Comparison of ENCODE assay signal across 15 cellular contexts in the genomic region with DNA sequence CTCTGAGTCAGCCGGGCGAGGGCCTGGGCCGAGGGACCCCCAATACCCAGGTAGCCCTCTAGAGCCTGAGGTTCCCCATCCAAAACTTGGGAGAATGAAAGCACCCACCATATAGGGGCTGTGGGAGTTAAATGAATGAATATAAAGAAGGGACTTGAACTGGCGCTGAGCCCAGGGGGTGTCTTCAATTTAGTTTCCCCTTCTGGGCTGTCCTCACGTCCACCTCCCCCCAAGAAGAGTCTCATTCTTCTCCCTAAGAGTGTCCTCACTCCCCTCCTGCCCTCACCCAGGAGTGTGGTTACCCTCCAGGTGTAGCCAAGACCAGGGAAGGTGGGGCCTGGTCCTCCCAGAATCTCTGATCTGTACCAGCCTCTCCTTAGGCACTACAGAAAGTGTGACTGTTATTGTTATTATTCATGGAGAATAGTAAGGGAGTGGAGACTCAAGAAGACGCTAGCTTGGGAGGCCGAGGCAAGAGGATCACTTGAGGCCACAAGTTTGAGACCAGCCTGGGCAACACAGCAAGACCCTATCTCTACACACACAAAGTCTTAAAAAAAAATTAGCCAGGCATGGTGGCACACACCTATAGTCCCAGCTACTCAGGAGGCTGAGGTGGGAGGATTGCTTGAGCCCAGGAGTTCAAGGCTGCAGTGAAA. TPM values are rescaled to one million over a fixed set of nuclear protein-coding genes. Genes with fewer than 3 reads are reported as not detected.
A peak's percentile ranks its signal among the peaks of the same experiment; 100 is the strongest.
DNase-seq lines count a peak whose midpoint lies in the region; ATAC-seq and TF ChIP-seq lines count a peak whose summit lies in the region.
"Had no signal": no experiment of that assay in that cellular context is flagged by ENCODE, and none has a peak within 500 bp of the region (broad histone marks: within the 10 kb centered on the region; RNA-seq: fewer than 3 reads in every experiment).

No MANE protein-coding gene starts in this region.

- peak overlapping the region; percentile 25 for H3K27ac Mint-ChIP-seq in activated CD8-positive, alpha-beta memory T cell treated with anti-CD3 and anti-CD28 coated beads, Interleukin-2, amount 10 ng/mL, durations not matched to agents 7 days and 5 days
- no peak overlapping the region for H3K27ac Mint-ChIP-seq in neural crest cell (ENCODE audit: unreplicated experiment)

- TF ChIP-seq CTCF in SU-DHL-6 (IDR thresholded peaks at IDR 0.05; ENCODE audit: insufficient read depth, low read length, poor library complexity, severe bottlenecking): no peak
- no peak for TF ChIP-seq CTCF in neural crest cell (conservative IDR thresholded peaks at IDR 0.05)

- peak overlapping the region; percentile 86 for H3K4me3 ChIP-seq in SU-DHL-6 (ENCODE audit: insufficient read depth, low read length, poor library complexity, severe bottlenecking)
- H3K4me3 ChIP-seq: body of pancreas, psoas muscle had no signal

- CTCF ChIA-PET in activated CD8-positive, alpha-beta memory T cell treated with anti-CD3 and anti-CD28 coated beads, Interleukin-2, amount 10 ng/mL, durations not matched to agents 7 days and 5 days (lab: Charles Lee): interaction anchor here (10.6 kb wide), 1 partner anchor 20 kb away, joined by 66 read pairs; a partner anchor contains a TSS

- H3K9me3 Mint-ChIP-seq in activated CD8-positive, alpha-beta memory T cell treated with anti-CD3 and anti-CD28 coated beads, Interleukin-2, amount 10 ng/mL, durations not matched to agents 7 days and 5 days (ENCODE audit: low read depth): no peaks in the 10 kb centered on the region
- H3K9me3 Mint-ChIP-seq in neural crest cell: no peaks in the 10 kb centered on the region

- no peak for DNase-seq in activated CD8-positive, alpha-beta memory T cell treated with anti-CD3 and anti-CD28 coated beads, Interleukin-2, amount 10 ng/mL, durations not matched to agents 7 days and 5 days
- no peak for DNase-seq in activated CD8-positive, alpha-beta memory T cell treated with anti-CD3 and anti-CD28 coated beads, Interleukin-2, amount 50 U/mL, for 48 hours
- no peak for DNase-seq in neural crest cell (ENCODE audit: low read depth, low spot score)
- DNase-seq in anterior cingulate cortex (lab: John Stamatoyannopoulos, UW): no peak
- no peak for DNase-seq in NCI-H1436 (lab: John Stamatoyannopoulos, UW)
- DNase-seq: ACHN; body of pancreas; effector CD8-positive, alpha-beta T cell; foreskin keratinocyte; Kasumi-1; midbrain; NCI-H2029 treated with DMSO at 0.1 percent for 48 hours; NCI-H748 treated with DMSO at 0.1 percent for 48 hours; psoas muscle had no signal

- H3F3A ChIP-seq in SU-DHL-6 (ENCODE audit: insufficient read depth): peaks cover 74% of the 10 kb centered on the region

- H3K4me2 ChIP-seq in SU-DHL-6 (ENCODE audit: low read depth, low read length, poor library complexity, severe bottlenecking): peak overlapping the region; percentile 98

- H3K9me3 ChIP-seq in SU-DHL-6 (ENCODE audit: insufficient read depth, low read length): no peaks in the 10 kb centered on the region
- H3K9me3 ChIP-seq: body of pancreas, psoas muscle had no signal

- H3K9ac ChIP-seq in SU-DHL-6 (ENCODE audit: low read length): peak overlapping the region; percentile 99

- H3K4me3 Mint-ChIP-seq in activated CD8-positive, alpha-beta memory T cell treated with anti-CD3 and anti-CD28 coated beads, Interleukin-2, amount 10 ng/mL, durations not matched to agents 7 days and 5 days: no peak overlapping the region
- peak overlapping the region; percentile 76 for H3K4me3 Mint-ChIP-seq in neural crest cell

- H4K20me1 ChIP-seq in SU-DHL-6 (ENCODE audit: low read depth, low read length): no peaks in the 10 kb centered on the region

- no peaks in the 10 kb centered on the region for H3K9me2 ChIP-seq in SU-DHL-6 (replicated peaks; ENCODE audit: insufficient read depth, low read length)

- H3K27me3 Mint-ChIP-seq in activated CD8-positive, alpha-beta memory T cell treated with anti-CD3 and anti-CD28 coated beads, Interleukin-2, amount 10 ng/mL, durations not matched to agents 7 days and 5 days: no peaks in the 10 kb centered on the region
- H3K27me3 Mint-ChIP-seq in neural crest cell (ENCODE audit: low read depth): peaks cover 37% of the 10 kb centered on the region

- H3K4me1 Mint-ChIP-seq in activated CD8-positive, alpha-beta memory T cell treated with anti-CD3 and anti-CD28 coated beads, Interleukin-2, amount 10 ng/mL, durations not matched to agents 7 days and 5 days: peaks cover 38% of the 10 kb centered on the region
- peaks cover 18% of the 10 kb centered on the region for H3K4me1 Mint-ChIP-seq in neural crest cell

- H3K27me3 ChIP-seq in SU-DHL-6 (ENCODE audit: low read length): no peaks in the 10 kb centered on the region
- H3K27me3 ChIP-seq: body of pancreas, foreskin keratinocyte had no signal

- no peak for ATAC-seq in activated CD8-positive, alpha-beta memory T cell treated with anti-CD3 and anti-CD28 coated beads, Interleukin-2, amount 10 ng/mL, durations not matched to agents 7 days and 5 days
- ATAC-seq: body of pancreas, foreskin keratinocyte, psoas muscle had no signal

- no peak overlapping the region for H2AFZ ChIP-seq in SU-DHL-6 (ENCODE audit: low read depth, low read length, severe bottlenecking)

- H3K36me3 Mint-ChIP-seq in activated CD8-positive, alpha-beta memory T cell treated with anti-CD3 and anti-CD28 coated beads, Interleukin-2, amount 10 ng/mL, durations not matched to agents 7 days and 5 days: peaks cover 10% of the 10 kb centered on the region
- H3K36me3 Mint-ChIP-seq in neural crest cell (ENCODE audit: low read depth): no peaks in the 10 kb centered on the region

- peaks cover 38% of the 10 kb centered on the region for H3K79me2 ChIP-seq in SU-DHL-6 (ENCODE audit: insufficient read depth, low read length)

- peak overlapping the region; percentile 100 for H3K27ac ChIP-seq in SU-DHL-6 (ENCODE audit: low read depth, low read length)
- H3K27ac ChIP-seq: body of pancreas, foreskin keratinocyte, psoas muscle had no signal

- peaks cover 20% of the 10 kb centered on the region for H3K36me3 ChIP-seq in SU-DHL-6 (ENCODE audit: low read length)

RNA-seq across cellular contexts. Expression of a gene that starts 2.7 kb away (rescaled TPM):
- total RNA-seq in activated CD8-positive, alpha-beta memory T cell treated with anti-CD3 and anti-CD28 coated beads, Interleukin-2, amount 10 ng/mL, durations not matched to agents 7 days and 5 days: 1 to 10 TPM; 4.0 to 4.1 TPM
- total RNA-seq in neural crest cell: 0.32 and 0.70 TPM in 2 replicates
- total RNA-seq: body of pancreas had no signal

RNA-seq across cellular contexts. Expression of a gene that starts 3.2 kb away (rescaled TPM):
- 100 to 1,000 TPM; 545 to 682 TPM for total RNA-seq in activated CD8-positive, alpha-beta memory T cell treated with anti-CD3 and anti-CD28 coated beads, Interleukin-2, amount 10 ng/mL, durations not matched to agents 7 days and 5 days
- total RNA-seq in neural crest cell: 62.3 and 69.9 TPM in 2 replicates

RNA-seq across cellular contexts. Expression of a gene that starts 19.7 kb away (rescaled TPM):
- 1,000 to 10,000 TPM; 3,135 to 3,310 TPM for total RNA-seq in activated CD8-positive, alpha-beta memory T cell treated with anti-CD3 and anti-CD28 coated beads, Interleukin-2, amount 10 ng/mL, durations not matched to agents 7 days and 5 days
- total RNA-seq in neural crest cell: 2,492 and 2,613 TPM in 2 replicates

RNA-seq across cellular contexts. Expression of a gene that starts 35.0 kb away (rescaled TPM):
- total RNA-seq in activated CD8-positive, alpha-beta memory T cell treated with anti-CD3 and anti-CD28 coated beads, Interleukin-2, amount 10 ng/mL, durations not matched to agents 7 days and 5 days: not detected
- not detected in 2 replicates for total RNA-seq in neural crest cell
- total RNA-seq: body of pancreas, foreskin keratinocyte, psoas muscle had no signal

RNA-seq across cellular contexts. Expression of a gene that starts 35.3 kb away (rescaled TPM):
- total RNA-seq in activated CD8-positive, alpha-beta memory T cell treated with anti-CD3 and anti-CD28 coated beads, Interleukin-2, amount 10 ng/mL, durations not matched to agents 7 days and 5 days: not detected
- total RNA-seq in neural crest cell: not detected in 2 replicates
- total RNA-seq: body of pancreas, foreskin keratinocyte, psoas muscle had no signal
